Comparison of ENCODE assay signal across 16 cellular contexts in the genomic region with DNA sequence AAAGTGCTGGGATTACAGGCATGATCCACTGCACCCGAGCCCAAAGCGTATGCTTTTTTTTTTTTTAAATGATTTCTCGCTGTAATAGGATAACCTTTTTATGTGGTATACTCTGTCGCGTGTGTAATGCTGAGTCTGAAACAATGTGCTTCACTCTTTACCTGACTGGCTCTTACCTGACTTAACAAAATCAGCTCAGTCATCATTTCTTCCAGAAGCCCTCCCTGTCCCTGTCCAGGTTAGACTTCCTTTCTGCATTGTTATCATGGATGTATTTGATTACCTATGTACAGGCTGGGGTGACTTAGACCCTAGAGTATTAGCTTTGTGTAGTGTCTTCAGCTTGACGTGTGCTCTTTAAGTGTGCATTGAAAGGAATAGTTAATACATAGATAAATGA.
DNase-seq lines count a peak whose midpoint lies in the region; ATAC-seq, FAIRE-seq and TF ChIP-seq lines count a peak whose summit lies in the region.
"Had no signal": no experiment of that assay in that cellular context is flagged by ENCODE, and none has a peak within 500 bp of the region (broad histone marks: within the 10 kb centered on the region; RNA-seq: fewer than 3 reads in every experiment).

No MANE protein-coding gene starts in this region.

- H3K4me2 ChIP-seq in HepG2 (ENCODE audit: low read depth, low read length) = no peak overlapping the region
- no peak overlapping the region for H3K4me2 ChIP-seq in osteoblast (ENCODE audit: insufficient read depth, low read length)

- BruUV-seq in HepG2 (replicated peaks; lab: Mats Ljungman, UMichigan) = no TSS peak

- peaks cover 7% of the 10 kb centered on the region for H3K36me3 Mint-ChIP-seq in T-helper 17 cell (ENCODE audit: low read depth)
- H3K36me3 Mint-ChIP-seq in naive thymus-derived CD8-positive, alpha-beta T cell = peaks cover 0 to 34% (median 20%) of the 10 kb centered on the region in 3 donors

- H4K20me1 ChIP-seq in HepG2 (ENCODE audit: insufficient read depth, low read length) (no peaks in the 10 kb centered on the region), osteoblast (ENCODE audit: insufficient read depth, low read length) (no peaks in the 10 kb centered on the region)

- H3K36me3 ChIP-seq in HepG2 (replicated peaks in 1 of 2; ENCODE audit: control insufficient read depth in 1 of 2, insufficient read depth in 2 of 2, low read length in 2 of 2) (no peaks in the 10 kb centered on the region; a peak in 1 of 5 replicates), right lobe of liver (no peaks in the 10 kb centered on the region), osteoblast (ENCODE audit: insufficient read depth, low read length) (no peaks in the 10 kb centered on the region), prostate gland (no peaks in the 10 kb centered on the region)

- H3K9me3 Mint-ChIP-seq in naive thymus-derived CD8-positive, alpha-beta T cell = peaks cover 0 to under 1% (median 0%) of the 10 kb centered on the region in 9 donors
- H3K9me3 Mint-ChIP-seq: CD4-positive, alpha-beta memory T cell had no signal

- TF ChIP-seq EP300 in HepG2 (IDR thresholded peaks at IDR 0.05; ENCODE audit: low read depth in 2 of 2, low read length in 2 of 2) (no peak), HepG2 (CRISPR knock-in tag; IDR thresholded peaks at IDR 0.05; ENCODE audit: borderline replicate concordance) (no peak)

- no peaks in the 10 kb centered on the region for H3K27me3 Mint-ChIP-seq in T-helper 17 cell
- no peaks in the 10 kb centered on the region for H3K27me3 Mint-ChIP-seq in naive thymus-derived CD8-positive, alpha-beta T cell
- H3K27me3 Mint-ChIP-seq: CD4-positive, alpha-beta memory T cell had no signal

- no peak overlapping the region for H3K27ac ChIP-seq in HepG2 (ENCODE audit: extremely low read length, insufficient read depth, low read length)
- H3K27ac ChIP-seq in right lobe of liver = no peak overlapping the region
- H3K27ac ChIP-seq in osteoblast (ENCODE audit: low read depth, low read length) = no peak overlapping the region
- no peak overlapping the region for H3K27ac ChIP-seq in prostate gland
- H3K27ac ChIP-seq: GM23248 had no signal

- H3K27me3 ChIP-seq in HepG2 (ENCODE audit: control insufficient read depth in 1 of 2, insufficient read depth in 2 of 2, low read length in 2 of 2) (no peaks in the 10 kb centered on the region), right lobe of liver (no peaks in the 10 kb centered on the region), osteoblast (ENCODE audit: insufficient read depth, low read length) (no peaks in the 10 kb centered on the region), prostate gland (replicated peaks; ENCODE audit: insufficient read depth) (no peaks in the 10 kb centered on the region)

- H3K9me3 ChIP-seq in HepG2 (ENCODE audit: low read length) = no peaks in the 10 kb centered on the region
- H3K9me3 ChIP-seq in right lobe of liver = no peaks in the 10 kb centered on the region
- no peaks in the 10 kb centered on the region for H3K9me3 ChIP-seq in T-helper 17 cell (ENCODE audit: control insufficient read depth, low read length, poor library complexity, severe bottlenecking)
- no peaks in the 10 kb centered on the region for H3K9me3 ChIP-seq in osteoblast (ENCODE audit: low read depth, low read length)
- no peaks in the 10 kb centered on the region for H3K9me3 ChIP-seq in prostate gland

- TF ChIP-seq CTCF in HepG2 (CRISPR knock-in tag; IDR thresholded peaks at IDR 0.05) (no peak), right lobe of liver (IDR thresholded peaks at IDR 0.05) (no peak), osteoblast (IDR thresholded peaks at IDR 0.05; ENCODE audit: extremely low read depth, low read depth, low read length) (no peak), prostate gland (IDR thresholded peaks at IDR 0.05) (no peak)

- peak overlapping the region; percentile 32 for H3K27ac Mint-ChIP-seq in T-helper 17 cell
- no peak overlapping the region for H3K27ac Mint-ChIP-seq in naive thymus-derived CD8-positive, alpha-beta T cell

- POLR2A ChIA-PET in HepG2 (lab: Yijun Ruan, JAX) = interaction anchor here (1.7 kb wide), 1 partner anchor 99 kb away, joined by 5 read pairs; a partner anchor contains a TSS
- POLR2A ChIA-PET in naive thymus-derived CD8-positive, alpha-beta T cell (lab: Charles Lee) = interaction anchor here (1.2 kb wide), 1 partner anchor 67 kb away, joined by 4 read pairs; a partner anchor contains a TSS

- peaks cover 23% of the 10 kb centered on the region for H3K4me1 Mint-ChIP-seq in T-helper 17 cell
- peaks cover 2 to 12% (median 7%) of the 10 kb centered on the region in 4 donors for H3K4me1 Mint-ChIP-seq in naive thymus-derived CD8-positive, alpha-beta T cell

- no peak for TF ChIP-seq RAD21 in HepG2 (CRISPR knock-in tag; IDR thresholded peaks at IDR 0.05)

- 98% methylated on average over 6 of the region's 6 CpGs for WGBS in HepG2 (ENCODE audit: low lambda C conversion rate)
- WGBS in right lobe of liver (ENCODE audit: insufficient coverage, low coverage, low lambda C conversion rate, missing lambda C conversion rate) = 84% methylated on average over 6 of the region's 6 CpGs
- 88% methylated on average over 6 of the region's 6 CpGs for WGBS in prostate gland

- no peak overlapping the region for H3K4me3 ChIP-seq in HepG2 (replicated peaks in 1 of 3; ENCODE audit: insufficient read depth in 1 of 3, low read depth in 2 of 3, low read length in 3 of 3)
- H3K4me3 ChIP-seq in right lobe of liver = no peak overlapping the region
- no peak overlapping the region for H3K4me3 ChIP-seq in osteoblast (ENCODE audit: insufficient read depth, low read length)
- no peak overlapping the region for H3K4me3 ChIP-seq in prostate gland
- H3K4me3 ChIP-seq: GM23248 had no signal

- no peak overlapping the region for H3K4me3 Mint-ChIP-seq in T-helper 17 cell
- H3K4me3 Mint-ChIP-seq in naive thymus-derived CD8-positive, alpha-beta T cell = no peak overlapping the region
- H3K4me3 Mint-ChIP-seq: CD4-positive, alpha-beta memory T cell had no signal

- no peaks in the 10 kb centered on the region for H3K4me1 ChIP-seq in HepG2 (ENCODE audit: insufficient read depth, low read length)
- peaks cover 0 to 7% (median 0%) of the 10 kb centered on the region in 4 donors for H3K4me1 ChIP-seq in right lobe of liver
- H3K4me1 ChIP-seq in osteoblast (ENCODE audit: insufficient read depth, low read length) = no peaks in the 10 kb centered on the region
- H3K4me1 ChIP-seq in prostate gland (replicated peaks) = no peaks in the 10 kb centered on the region

- no peak for FAIRE-seq in HepG2 (lab: Jason Lieb, UNC)
- FAIRE-seq: G401.6 had no signal

- intact Hi-C loops in HepG2 (cut with micrococcal nuclease; ENCODE audit: unreplicated experiment) = loop anchor here (1.0 to 2.0 kb wide), 3 partner anchors 67 to 116 kb away; a partner anchor contains a TSS
- intact Hi-C loops in right lobe of liver (cut with DNase I) = no loop called here
- intact Hi-C loops in prostate gland (cut with DNase I) = loop anchor here (5.0 kb wide), 2 partner anchors 99 to 114 kb away; a partner anchor contains a TSS

- no peaks in the 10 kb centered on the region for H3K79me2 ChIP-seq in HepG2 (ENCODE audit: insufficient read depth, low read length)
- peaks cover 8% of the 10 kb centered on the region for H3K79me2 ChIP-seq in osteoblast (ENCODE audit: insufficient read depth, low read length)

- in situ Hi-C loops in HepG2 (cut with HindIII; ENCODE audit: extremely low pct_ligation_motif_present, low pct_unique_long_range_greater_than_20kb) = loop anchor here (5.0 kb wide), 1 partner anchor 94 kb away; no protein-coding TSS in a partner anchor

- CTCF ChIA-PET in HepG2 (lab: Yijun Ruan, JAX; ENCODE audit: low intra/inter-chr PET ratio, low total read pairs) = interaction anchor here (1.9 to 3.5 kb wide), 3 partner anchors 96 to 116 kb away, joined by 15 to 30 read pairs (median 23); a partner anchor contains a TSS

- no peak for TF ChIP-seq POLR2A in HepG2 (IDR thresholded peaks at IDR 0.05; ENCODE audit: insufficient read depth in 1 of 2, low read depth in 2 of 2, low read length in 2 of 2)
- TF ChIP-seq POLR2A in right lobe of liver (IDR thresholded peaks at IDR 0.05) = no peak
- TF ChIP-seq POLR2A in prostate gland (IDR thresholded peaks at IDR 0.05) = no peak

- DNase-seq in HepG2 (ENCODE audit: low spot score) (no peak), right lobe of liver (no peak), T-helper 17 cell (no peak), osteoblast (ENCODE audit: insufficient read length, low spot score, missing footprints) (peak; percentile 5), prostate gland (ENCODE audit: low spot score) (no peak), glomerular visceral epithelial cell (ENCODE audit: extremely low spot score) (no peak)
- DNase-seq in naive thymus-derived CD8-positive, alpha-beta T cell = no peak
- DNase-seq: 8988T; CD4-positive, alpha-beta memory T cell; COR-L47; DMS153; DND-41; GM23248; H7; HCEC 1CT had no signal

- no peak overlapping the region for H3K9ac ChIP-seq in HepG2 (ENCODE audit: insufficient read depth, low read depth, low read length)
- H3K9ac ChIP-seq: GM23248 had no signal

- ATAC-seq in HepG2 (no peak), right lobe of liver (no peak), T-helper 17 cell (no peak)
- no peak for ATAC-seq in naive thymus-derived CD8-positive, alpha-beta T cell

- H2AFZ ChIP-seq in HepG2 (ENCODE audit: low read length) = no peak overlapping the region
- no peak overlapping the region for H2AFZ ChIP-seq in osteoblast (ENCODE audit: low read length)
- H2AFZ ChIP-seq: GM23248 had no signal

TF ChIP-seq in HepG2, 621 proteins besides CTCF, POLR2A, EP300 and RAD21 (continues in another document):
- TF ChIP-seq, protein P1, sequence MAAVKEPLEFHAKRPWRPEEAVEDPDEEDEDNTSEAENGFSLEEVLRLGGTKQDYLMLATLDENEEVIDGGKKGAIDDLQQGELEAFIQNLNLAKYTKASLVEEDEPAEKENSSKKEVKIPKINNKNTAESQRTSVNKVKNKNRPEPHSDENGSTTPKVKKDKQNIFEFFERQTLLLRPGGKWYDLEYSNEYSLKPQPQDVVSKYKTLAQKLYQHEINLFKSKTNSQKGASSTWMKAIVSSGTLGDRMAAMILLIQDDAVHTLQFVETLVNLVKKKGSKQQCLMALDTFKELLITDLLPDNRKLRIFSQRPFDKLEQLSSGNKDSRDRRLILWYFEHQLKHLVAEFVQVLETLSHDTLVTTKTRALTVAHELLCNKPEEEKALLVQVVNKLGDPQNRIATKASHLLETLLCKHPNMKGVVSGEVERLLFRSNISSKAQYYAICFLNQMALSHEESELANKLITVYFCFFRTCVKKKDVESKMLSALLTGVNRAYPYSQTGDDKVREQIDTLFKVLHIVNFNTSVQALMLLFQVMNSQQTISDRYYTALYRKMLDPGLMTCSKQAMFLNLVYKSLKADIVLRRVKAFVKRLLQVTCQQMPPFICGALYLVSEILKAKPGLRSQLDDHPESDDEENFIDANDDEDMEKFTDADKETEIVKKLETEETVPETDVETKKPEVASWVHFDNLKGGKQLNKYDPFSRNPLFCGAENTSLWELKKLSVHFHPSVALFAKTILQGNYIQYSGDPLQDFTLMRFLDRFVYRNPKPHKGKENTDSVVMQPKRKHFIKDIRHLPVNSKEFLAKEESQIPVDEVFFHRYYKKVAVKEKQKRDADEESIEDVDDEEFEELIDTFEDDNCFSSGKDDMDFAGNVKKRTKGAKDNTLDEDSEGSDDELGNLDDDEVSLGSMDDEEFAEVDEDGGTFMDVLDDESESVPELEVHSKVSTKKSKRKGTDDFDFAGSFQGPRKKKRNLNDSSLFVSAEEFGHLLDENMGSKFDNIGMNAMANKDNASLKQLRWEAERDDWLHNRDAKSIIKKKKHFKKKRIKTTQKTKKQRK (IDR thresholded peaks at IDR 0.05; ENCODE audit: low read length) = no peak

Comparison
In these comparisons a context has a peak if more than half of its experiments do, and no peak if none do; other contexts are left out.
1. intact Hi-C loops: an anchor here in HepG2 (1.0 to 2.0 kb wide) and prostate gland (5.0 kb wide); none called in right lobe of liver.